Comparison of ENCODE assay signal across 19 cellular contexts in the genomic region with DNA sequence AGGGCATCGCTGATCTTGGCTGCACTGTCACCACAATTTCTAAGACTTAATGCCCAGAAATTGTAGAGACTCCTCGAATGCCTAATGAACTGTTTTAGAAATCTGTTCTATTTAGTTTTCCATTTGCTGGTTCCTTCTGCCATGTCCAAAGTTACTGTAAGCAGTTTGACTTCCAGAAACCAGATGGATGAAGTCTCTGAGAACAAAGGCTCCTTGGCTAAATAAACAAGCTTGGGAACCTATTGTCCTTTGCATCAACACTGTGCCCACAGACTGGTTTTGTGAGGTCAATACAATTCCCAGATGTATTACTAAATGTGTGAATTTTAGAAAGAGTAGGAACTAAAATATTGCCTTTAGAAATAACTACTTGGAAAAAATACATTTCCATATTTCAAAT.
"Had no signal": no experiment of that assay in that cellular context is flagged by ENCODE, and none has a peak within 500 bp of the region (broad histone marks: within the 10 kb centered on the region; RNA-seq: fewer than 3 reads in every experiment).

No MANE protein-coding gene starts in this region.

- H3K9me3 ChIP-seq: breast epithelium, pancreas had no signal

- H3K36me3 Mint-ChIP-seq: activated naive CD8-positive, alpha-beta T cell; neural progenitor cell; stimulated activated effector memory CD8-positive, alpha-beta T cell treated with anti-CD3 and anti-CD28 coated beads, Interleukin-12 subunit alpha, Interleukin-12 subunit beta, amount 100 ng/mL, for 72 hours; WTC11 had no signal

- H3K4me3 ChIP-seq: breast epithelium, dorsolateral prefrontal cortex, lung, neural progenitor cell, pancreas had no signal

- H3K9me3 Mint-ChIP-seq: activated T-cell treated with anti-CD3 and anti-CD28 coated beads, Interleukin-2, amount 50 U/mL, for 72 hours; neural progenitor cell; WTC11 had no signal

- H3K4me2 ChIP-seq: neural progenitor cell had no signal

- H3K27me3 Mint-ChIP-seq: activated naive CD8-positive, alpha-beta T cell had no signal

- H3K27me3 ChIP-seq: breast epithelium, dorsolateral prefrontal cortex, neural progenitor cell, pancreas had no signal

- H3K27ac ChIP-seq: breast epithelium, dorsolateral prefrontal cortex, neural progenitor cell, pancreas had no signal

- H3K4me1 Mint-ChIP-seq: stimulated activated effector memory CD8-positive, alpha-beta T cell treated with anti-CD3 and anti-CD28 coated beads, Interleukin-12 subunit alpha, Interleukin-12 subunit beta, amount 100 ng/mL, for 72 hours; WTC11 had no signal

- H3K4me1 ChIP-seq: breast epithelium, pancreas had no signal

- H3K27ac Mint-ChIP-seq: activated CD8-positive, alpha-beta T cell treated with anti-CD3 and anti-CD28 coated beads, Interleukin-2, amount 10 ng/mL, durations not matched to agents 7 days and 5 days; activated naive CD8-positive, alpha-beta T cell; activated T-cell treated with anti-CD3 and anti-CD28 coated beads, Interleukin-2, amount 50 U/mL, for 72 hours; stimulated activated effector memory CD8-positive, alpha-beta T cell treated with anti-CD3 and anti-CD28 coated beads, Interleukin-12 subunit alpha, Interleukin-12 subunit beta, amount 100 ng/mL, for 72 hours; WTC11 had no signal

- H3K4me3 Mint-ChIP-seq: activated CD8-positive, alpha-beta T cell treated with anti-CD3 and anti-CD28 coated beads, Interleukin-2, amount 10 ng/mL, durations not matched to agents 7 days and 5 days; activated naive CD8-positive, alpha-beta T cell; activated T-cell treated with anti-CD3 and anti-CD28 coated beads, Interleukin-2, amount 50 U/mL, for 72 hours; neural progenitor cell; stimulated activated effector memory CD8-positive, alpha-beta T cell treated with anti-CD3 and anti-CD28 coated beads, Interleukin-12 subunit alpha, Interleukin-12 subunit beta, amount 100 ng/mL, for 72 hours; WTC11 had no signal

- H3K9ac ChIP-seq: neural progenitor cell had no signal

- H3K36me3 ChIP-seq: breast epithelium, neural progenitor cell, pancreas had no signal

- FAIRE-seq: frontal cortex, islet of Langerhans, pancreas had no signal

- DNase-seq: activated CD4-positive, alpha-beta T cell treated with anti-CD3 and anti-CD28 coated beads for 4 hours; activated CD8-positive, alpha-beta memory T cell treated with anti-CD3 and anti-CD28 coated beads, Interleukin-2, amount 50 U/mL, for 4 hours; activated CD8-positive, alpha-beta T cell treated with anti-CD3 and anti-CD28 coated beads, Interleukin-2, amount 10 ng/mL, durations not matched to agents 7 days and 5 days; activated gamma-delta T cell; activated T-cell treated with anti-CD3 and anti-CD28 coated beads, Interleukin-2, amount 50 U/mL, for 72 hours; amygdala; dorsolateral prefrontal cortex; erythroblast; midbrain; pancreas; T-helper 2 cell had no signal

- H2AFZ ChIP-seq: neural progenitor cell had no signal
